8 cellular contexts compared by ENCODE assay signal in genomic region chr1:146411923-146412322, GRCh38.
A peak's percentile ranks its signal among the peaks of the same experiment; 100 is the strongest.
DNase-seq lines count a peak whose midpoint lies in the region; ATAC-seq and TF ChIP-seq lines count a peak whose summit lies in the region.
"Not testable (repeated sequence)": the region's sequence is repeated elsewhere in the genome, so short reads cannot be mapped to it uniquely, and the experiment has no call there.

No MANE protein-coding gene starts in this region.

- peak overlapping the region; percentile 96 for H3K27ac Mint-ChIP-seq in CD4-positive, alpha-beta T cell
- peak overlapping the region; percentile 91 for H3K27ac Mint-ChIP-seq in T-helper 17 cell
- H3K27ac Mint-ChIP-seq in activated CD4-positive, alpha-beta T cell treated with anti-CD3 and anti-CD28 coated beads, Interleukin-2, amount 10 ng/mL, durations not matched to agents 24 days and 14 days = peak overlapping the region; percentile 70
- H3K27ac Mint-ChIP-seq in activated naive CD8-positive, alpha-beta T cell = peak overlapping the region; percentile 61
- peak overlapping the region; percentile 93 to 99 (median 96) for H3K27ac Mint-ChIP-seq in immature natural killer cell

- POLR2A ChIA-PET in CD4-positive, alpha-beta T cell (lab: Charles Lee) = not testable (repeated sequence)

- intact Hi-C loops in CD4-positive, alpha-beta T cell (cut with DNase I, micrococcal nuclease); activated CD4-positive, alpha-beta T cell treated with anti-CD3 and anti-CD28 coated beads, Interleukin-2, amount 10 ng/mL, durations not matched to agents 24 days and 14 days (cut with micrococcal nuclease): not testable (repeated sequence)

- not testable (repeated sequence) for H3K27me3 Mint-ChIP-seq in CD4-positive, alpha-beta T cell; T-helper 17 cell; activated CD4-positive, alpha-beta T cell treated with anti-CD3 and anti-CD28 coated beads, Interleukin-2, amount 10 ng/mL, durations not matched to agents 24 days and 14 days; activated naive CD8-positive, alpha-beta T cell; immature natural killer cell (ENCODE audit: low read depth in 3 of 3)

- DNase-seq in CD4-positive, alpha-beta T cell = peak in 3 of 10 experiments; percentile 31 to 37 (median 35)
- DNase-seq in MV-4-11 (lab: John Stamatoyannopoulos, UW) (peak; percentile 64), activated T-helper 1 cell treated with Interleukin-2 at 50 U/mL for 16 hours (ENCODE audit: low read depth) (peak; percentile 15), immature natural killer cell (peak; percentile 71 to 75 (median 73))
- not testable (repeated sequence) for DNase-seq in T-helper 17 cell
- DNase-seq in activated CD4-positive, alpha-beta T cell treated with anti-CD3 and anti-CD28 coated beads, Interleukin-2, amount 10 ng/mL, durations not matched to agents 24 days and 14 days = peak; percentile 89
- peak; percentile 30 for DNase-seq in stimulated activated CD8-positive, alpha-beta memory T cell treated with anti-CD3 and anti-CD28 coated beads, Interleukin-4, amount 100 ng/mL, for 48 hours

- peak overlapping the region; percentile 66 for H3K4me3 Mint-ChIP-seq in CD4-positive, alpha-beta T cell
- H3K4me3 Mint-ChIP-seq in T-helper 17 cell (peak overlapping the region; percentile 62), immature natural killer cell (peak overlapping the region; percentile 53 to 92 (median 76))
- H3K4me3 Mint-ChIP-seq in activated CD4-positive, alpha-beta T cell treated with anti-CD3 and anti-CD28 coated beads, Interleukin-2, amount 10 ng/mL, durations not matched to agents 24 days and 14 days = peak overlapping the region; percentile 59
- peak overlapping the region; percentile 35 for H3K4me3 Mint-ChIP-seq in activated naive CD8-positive, alpha-beta T cell

- not testable (repeated sequence) for TF ChIP-seq CTCF in CD4-positive, alpha-beta T cell (IDR thresholded peaks at IDR 0.05)

- peak; percentile 53 for ATAC-seq in CD4-positive, alpha-beta T cell (ENCODE audit: poor library complexity)
- peak; percentile 72 for ATAC-seq in T-helper 17 cell

- not testable (repeated sequence) for H3K27me3 ChIP-seq in CD4-positive, alpha-beta T cell (ENCODE audit: control insufficient read depth, insufficient read depth, low read length)

- H3K9me3 Mint-ChIP-seq in CD4-positive, alpha-beta T cell; activated CD4-positive, alpha-beta T cell treated with anti-CD3 and anti-CD28 coated beads, Interleukin-2, amount 10 ng/mL, durations not matched to agents 24 days and 14 days; activated naive CD8-positive, alpha-beta T cell (ENCODE audit: low read depth); immature natural killer cell: not testable (repeated sequence)

- not testable (repeated sequence) for H3K36me3 Mint-ChIP-seq in CD4-positive, alpha-beta T cell (ENCODE audit: low read depth); T-helper 17 cell (ENCODE audit: low read depth); activated CD4-positive, alpha-beta T cell treated with anti-CD3 and anti-CD28 coated beads, Interleukin-2, amount 10 ng/mL, durations not matched to agents 24 days and 14 days (ENCODE audit: low read depth); activated naive CD8-positive, alpha-beta T cell; immature natural killer cell

- not testable (repeated sequence) for H3K9me3 ChIP-seq in CD4-positive, alpha-beta T cell (ENCODE audit: control insufficient read depth, low read length); T-helper 17 cell (ENCODE audit: control insufficient read depth, low read length, poor library complexity, severe bottlenecking)

- H3K27ac ChIP-seq in CD4-positive, alpha-beta T cell (ENCODE audit: low read depth, low read length) = not testable (repeated sequence)

- H3K4me1 Mint-ChIP-seq in CD4-positive, alpha-beta T cell (ENCODE audit: low read depth) = peaks cover 19% of the 10 kb centered on the region
- H3K4me1 Mint-ChIP-seq in T-helper 17 cell (peaks cover 14% of the 10 kb centered on the region), immature natural killer cell (peaks cover 18 to 21% of the 10 kb centered on the region in 2 donors)
- not testable (repeated sequence) for H3K4me1 Mint-ChIP-seq in activated CD4-positive, alpha-beta T cell treated with anti-CD3 and anti-CD28 coated beads, Interleukin-2, amount 10 ng/mL, durations not matched to agents 24 days and 14 days; activated naive CD8-positive, alpha-beta T cell (ENCODE audit: low read depth)

- CTCF ChIA-PET in CD4-positive, alpha-beta T cell (lab: Charles Lee) = not testable (repeated sequence)
